ENCODE assay signal across 15 cellular contexts in the genomic region with DNA sequence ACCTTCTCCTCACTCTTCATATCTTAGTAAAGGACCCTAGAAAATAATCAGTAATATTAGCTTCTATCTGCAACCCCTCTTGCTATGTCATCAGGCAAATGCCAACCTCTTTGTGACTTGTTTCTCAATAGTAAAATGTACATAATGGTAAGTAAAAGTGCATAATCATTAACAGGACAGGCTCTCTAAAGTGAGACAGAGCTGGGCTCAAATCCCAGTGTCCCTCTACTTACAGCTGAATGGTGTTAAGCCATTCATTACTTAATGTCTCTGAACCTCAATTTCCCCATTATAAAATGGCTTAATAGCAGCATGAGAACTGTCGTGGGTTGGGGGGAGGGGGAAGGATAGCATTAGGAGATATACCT.
DNase-seq lines count a peak whose midpoint lies in the region; ATAC-seq and TF ChIP-seq lines count a peak whose summit lies in the region.
"Had no signal": no experiment of that assay in that cellular context is flagged by ENCODE, and none has a peak within 500 bp of the region (broad histone marks: within the 10 kb centered on the region; RNA-seq: fewer than 3 reads in every experiment).

No MANE protein-coding gene starts in this region.

- intact Hi-C loops in mucosa of descending colon (cut with DNase I, micrococcal nuclease), result no loop called here
- intact Hi-C loops in activated naive CD4-positive, alpha-beta T cell treated with anti-CD3 and anti-CD28 coated beads for 36 hours (cut with micrococcal nuclease), result no loop called here

- no peak for DNase-seq in mucosa of descending colon
- no peak for DNase-seq in activated naive CD4-positive, alpha-beta T cell treated with anti-CD3 and anti-CD28 coated beads for 36 hours
- no peak for DNase-seq in activated CD4-positive, alpha-beta T cell treated with anti-CD3 and anti-CD28 coated beads, Interleukin-2, amount 50 U/mL, for 48 hours
- DNase-seq in HK-2 (ENCODE audit: unreplicated experiment), result no peak
- DNase-seq: CD4-positive, alpha-beta T cell; effector memory CD8-positive, alpha-beta T cell; left ventricle myocardium inferior; NCI-H1105; NCI-H69; stimulated activated CD4-positive, alpha-beta T cell treated with anti-CD3 and anti-CD28 coated beads, Interleukin-4, amount 100 ng/mL, for 1 hour; stimulated activated naive CD8-positive, alpha-beta T cell treated with anti-CD3 and anti-CD28 coated beads, Interleukin-15, amount 100 ng/mL, for 72 hours had no signal

- H3K27me3 Mint-ChIP-seq in activated naive CD4-positive, alpha-beta T cell treated with anti-CD3 and anti-CD28 coated beads for 36 hours (ENCODE audit: low read depth), result peaks cover 4% of the 10 kb centered on the region
- H3K27me3 Mint-ChIP-seq: CD4-positive, alpha-beta T cell; stimulated activated naive CD8-positive, alpha-beta T cell treated with anti-CD3 and anti-CD28 coated beads, Interleukin-15, amount 100 ng/mL, for 72 hours had no signal

- no peaks in the 10 kb centered on the region for H3K4me1 Mint-ChIP-seq in activated naive CD4-positive, alpha-beta T cell treated with anti-CD3 and anti-CD28 coated beads for 36 hours (ENCODE audit: low read depth)

- H3K4me3 Mint-ChIP-seq in activated naive CD4-positive, alpha-beta T cell treated with anti-CD3 and anti-CD28 coated beads for 36 hours, result no peak overlapping the region
- H3K4me3 Mint-ChIP-seq: CD4-positive, alpha-beta T cell; effector memory CD8-positive, alpha-beta T cell had no signal

- H3K36me3 ChIP-seq in mucosa of descending colon (ENCODE audit: low read depth), result no peaks in the 10 kb centered on the region
- H3K36me3 ChIP-seq: left ventricle myocardium inferior had no signal

- no peaks in the 10 kb centered on the region for H3K36me3 Mint-ChIP-seq in activated naive CD4-positive, alpha-beta T cell treated with anti-CD3 and anti-CD28 coated beads for 36 hours (ENCODE audit: low read depth)

- no peaks in the 10 kb centered on the region for H3K9me3 Mint-ChIP-seq in activated naive CD4-positive, alpha-beta T cell treated with anti-CD3 and anti-CD28 coated beads for 36 hours
- H3K9me3 Mint-ChIP-seq: CD4-positive, alpha-beta T cell; effector memory CD8-positive, alpha-beta T cell; stimulated activated naive CD8-positive, alpha-beta T cell treated with anti-CD3 and anti-CD28 coated beads, Interleukin-15, amount 100 ng/mL, for 72 hours had no signal

- H3K9me3 ChIP-seq in mucosa of descending colon, result no peaks in the 10 kb centered on the region
- H3K9me3 ChIP-seq: left ventricle myocardium inferior had no signal

- ATAC-seq in GM19023 (IDR thresholded peaks at IDR 0.05; ENCODE audit: unreplicated experiment) (peak; percentile 6), GM21825 (IDR thresholded peaks at IDR 0.05; ENCODE audit: unreplicated experiment) (peak; percentile 7), HG03457 (IDR thresholded peaks at IDR 0.05; ENCODE audit: unreplicated experiment) (peak; percentile 14), mucosa of descending colon (peak; percentile 34), HG03469 (IDR thresholded peaks at IDR 0.05; ENCODE audit: unreplicated experiment) (no peak)
- ATAC-seq: effector memory CD8-positive, alpha-beta T cell had no signal

- H3K4me3 ChIP-seq in mucosa of descending colon, result no peak overlapping the region
- H3K4me3 ChIP-seq: left ventricle myocardium inferior had no signal

- no peak for TF ChIP-seq CTCF in mucosa of descending colon (IDR thresholded peaks at IDR 0.05)

- CTCF ChIA-PET in activated naive CD4-positive, alpha-beta T cell treated with anti-CD3 and anti-CD28 coated beads for 36 hours (lab: Charles Lee), result no interaction called here

- H3K4me1 ChIP-seq in mucosa of descending colon (ENCODE audit: low read depth), result peaks cover 3% of the 10 kb centered on the region
- H3K4me1 ChIP-seq: left ventricle myocardium inferior had no signal

- H3K27ac Mint-ChIP-seq in activated naive CD4-positive, alpha-beta T cell treated with anti-CD3 and anti-CD28 coated beads for 36 hours, result no peak overlapping the region
- H3K27ac Mint-ChIP-seq: CD4-positive, alpha-beta T cell; effector memory CD8-positive, alpha-beta T cell had no signal
